ENCODE assay signal across 1 cellular context in genomic region chr1:175023922-175024242, GRCh38.
TF ChIP-seq lines count a peak whose summit lies in the region.

No MANE protein-coding gene starts in this region.

TF ChIP-seq in K562, 482 proteins besides CTCF, POLR2A, EP300 and RAD21:
- TF ChIP-seq PURB (CRISPR knock-in tag; IDR thresholded peaks at IDR 0.05; ENCODE audit: low read depth) = 0 out of 2 replicates have a peak, but pooled peaks have one; percentile 54
- TF ChIP-seq BRD9 (IDR thresholded peaks at IDR 0.05; ENCODE audit: low read depth, partially characterized antibody) = peak; percentile 6
- TF ChIP-seq ZBTB9 (CRISPR knock-in tag; IDR thresholded peaks at IDR 0.05) = 0 out of 2 replicates have a peak, but pooled peaks have one; percentile 13
- TF ChIP-seq ZNF589 (CRISPR knock-in tag; IDR thresholded peaks at IDR 0.05; ENCODE audit: low read depth) = 0 out of 2 replicates have a peak, but pooled peaks have one; percentile 16
- TF ChIP-seq ZNF41 (CRISPR knock-in tag; conservative IDR thresholded peaks at IDR 0.05) = peak; percentile 34; the same call in 1 of the 2 replicates
